Comparison of ENCODE assay signal across 1 cellular context in genomic region chr3:58539636-58540035, GRCh38.
TF ChIP-seq lines count a peak whose summit lies in the region.

No MANE protein-coding gene starts in this region.

TF ChIP-seq in HepG2, 621 proteins besides CTCF, POLR2A, EP300 and RAD21:
- TF ChIP-seq HIVEP1 (CRISPR knock-in tag; IDR thresholded peaks at IDR 0.05) (no peak), SNAI1 (CRISPR knock-in tag; IDR thresholded peaks at IDR 0.05; ENCODE audit: borderline replicate concordance) (no peak)
